In genomic region chr1:28359592-28360239, GRCh38 we compare ENCODE assay signal across 8 cellular contexts.
DNase-seq lines count a peak whose midpoint lies in the region; ATAC-seq and TF ChIP-seq lines count a peak whose summit lies in the region.

No MANE protein-coding gene starts in this region.

- no peak for ATAC-seq in HG03045 (IDR thresholded peaks at IDR 0.05; ENCODE audit: unreplicated experiment)

- DNase-seq in GM10266 (ENCODE audit: extremely low spot score) (peak; percentile 60), NCI-H187 (lab: John Stamatoyannopoulos, UW) (peak; percentile 21 to 39), T-helper 22 cell (ENCODE audit: low read depth) (peak; percentile 32), amygdala (lab: John Stamatoyannopoulos, UW) (peak in 36 of 56 donors; percentile 1 to 84 (median 20)), hypothalamus (lab: John Stamatoyannopoulos, UW) (peak in 35 of 51 donors; percentile 0 to 75 (median 27)), GM19240 (ENCODE audit: insufficient read length, low spot score) (no peak)
- peak; percentile 54 to 71 (median 58) for DNase-seq in stimulated activated CD4-positive, alpha-beta T cell treated with anti-CD3 and anti-CD28 coated beads, Interleukin-12 subunit alpha, Interleukin-12 subunit beta, amount 100 ng/mL, for 48 hours (ENCODE audit: low read depth in 2 of 3, low spot score in 1 of 3)

- TF ChIP-seq CTCF in GM10266 (IDR thresholded peaks at IDR 0.05; ENCODE audit: control insufficient read depth, insufficient read depth, low read depth, missing control alignments): peak; percentile 79
